Comparison of ENCODE assay signal across 1 cellular context in genomic region chr7:100584046-100584676, GRCh38.
TF ChIP-seq lines count a peak whose summit lies in the region.

No MANE protein-coding gene starts in this region.

TF ChIP-seq in IMR-90, 13 proteins besides CTCF, POLR2A, EP300 and RAD21:
- TF ChIP-seq BHLHE40 (IDR thresholded peaks at IDR 0.05; ENCODE audit: low read depth, low read length) (no peak), MXI1 (IDR thresholded peaks at IDR 0.05; ENCODE audit: borderline replicate concordance, low read depth, low read length) (no peak), SMC3 (IDR thresholded peaks at IDR 0.05; ENCODE audit: low read depth, low read length) (no peak), MAFK (IDR thresholded peaks at IDR 0.05; ENCODE audit: low read depth, low read length) (no peak), CHD1 (IDR thresholded peaks at IDR 0.05; ENCODE audit: low read depth, low read length) (no peak)
TF ChIP-seq in IMR-90: peak in this region for 0.
